16 cellular contexts compared by ENCODE assay signal in genomic region chr13:79492918-79493594, GRCh38. TPM values are rescaled to one million over a fixed set of nuclear protein-coding genes. Genes with fewer than 3 reads are reported as not detected.
A peak's percentile ranks its signal among the peaks of the same experiment; 100 is the strongest.
DNase-seq lines count a peak whose midpoint lies in the region; ATAC-seq and TF ChIP-seq lines count a peak whose summit lies in the region.
"Had no signal": no experiment of that assay in that cellular context is flagged by ENCODE, and none has a peak within 500 bp of the region (broad histone marks: within the 10 kb centered on the region; RNA-seq: fewer than 3 reads in every experiment).

No MANE protein-coding gene starts in this region.

- peaks cover 13% of the 10 kb centered on the region for H3K9me1 ChIP-seq in IMR-90 (ENCODE audit: insufficient read depth, low read length)

- no peak overlapping the region for H2BK120ac ChIP-seq in IMR-90 (ENCODE audit: low read depth, low read length)

- no peak overlapping the region for H3K14ac ChIP-seq in IMR-90 (replicated peaks; ENCODE audit: low read depth, low read length)

- WGBS in IMR-90 (ENCODE audit: extremely low coverage in 2 of 2, insufficient read length in 1 of 2), 2 experiments = no CpG with 5 or more reads among the region's 2 CpGs

- H4K8ac ChIP-seq in IMR-90 (ENCODE audit: low read depth in 2 of 2, low read length in 2 of 2) = no peak overlapping the region

- no peak overlapping the region for H2AFZ ChIP-seq in IMR-90 (replicated peaks; ENCODE audit: low read length, poor library complexity)

- no peaks in the 10 kb centered on the region for H3K27me3 ChIP-seq in IMR-90 (ENCODE audit: control insufficient read depth, insufficient read depth, low read length)
- H3K27me3 ChIP-seq: esophagus muscularis mucosa, testis had no signal

- no peak for TF ChIP-seq POLR2A in IMR-90 (IDR thresholded peaks at IDR 0.05; ENCODE audit: low read depth, low read length)

- peaks cover 15% of the 10 kb centered on the region for H3K36me3 Mint-ChIP-seq in activated CD4-positive, alpha-beta T cell treated with anti-CD3 and anti-CD28 coated beads, Interleukin-2, amount 10 ng/mL, durations not matched to agents 7 days and 5 days (ENCODE audit: low read depth)
- H3K36me3 Mint-ChIP-seq in chondrocyte (ENCODE audit: low read depth) (no peaks in the 10 kb centered on the region), osteocyte (ENCODE audit: unreplicated experiment) (no peaks in the 10 kb centered on the region)

- no peak overlapping the region for H3K27ac ChIP-seq in IMR-90 (ENCODE audit: insufficient read depth, low read length)
- H3K27ac ChIP-seq: esophagus muscularis mucosa, testis had no signal

- CTCF ChIA-PET in activated CD4-positive, alpha-beta T cell treated with anti-CD3 and anti-CD28 coated beads, Interleukin-2, amount 10 ng/mL, durations not matched to agents 7 days and 5 days (lab: Charles Lee) = interaction anchor here (0.9 to 6.1 kb wide), 5 partner anchors 8 to 69 kb away, joined by 3 to 35 read pairs (median 5); no protein-coding TSS in a partner anchor
- CTCF ChIA-PET in IMR-90 (lab: Yijun Ruan, JAX) = no interaction called here

- intact Hi-C loops in IMR-90 (cut with micrococcal nuclease) = no loop called here

- H3K4me1 ChIP-seq in IMR-90 (ENCODE audit: control insufficient read depth, insufficient read depth, low read length) = peaks cover 6% of the 10 kb centered on the region; the same call in 1 of the 2 replicates
- H3K4me1 ChIP-seq: testis had no signal

- in situ Hi-C loops in IMR-90 (cut with MboI; ENCODE audit: low sequenced_read_pairs) = no loop called here

- no peak overlapping the region for H3K18ac ChIP-seq in IMR-90 (ENCODE audit: low read depth, low read length)

- H3K4ac ChIP-seq in IMR-90 (ENCODE audit: low read depth, low read length) = no peak overlapping the region

- H3K4me2 ChIP-seq in IMR-90 (ENCODE audit: low read depth, low read length) = no peak overlapping the region

- no peak overlapping the region for H3K9ac ChIP-seq in IMR-90 (ENCODE audit: low read depth, low read length)

- H3K36me3 ChIP-seq in IMR-90 (ENCODE audit: control insufficient read depth, insufficient read depth, low read length) = no peaks in the 10 kb centered on the region
- H3K36me3 ChIP-seq: esophagus muscularis mucosa had no signal

- peaks cover 25 to 53% of the 10 kb centered on the region in 2 experiments for H3K79me1 ChIP-seq in IMR-90 (ENCODE audit: low read depth in 1 of 2, low read length in 2 of 2)

- BruUV-seq in IMR-90 (replicated peaks; lab: Mats Ljungman, UMichigan) = no TSS peak

- H4K20me1 ChIP-seq in IMR-90 (ENCODE audit: insufficient read depth, low read length) = peaks cover 13% of the 10 kb centered on the region; the same call in 1 of the 2 replicates

- H2BK20ac ChIP-seq in IMR-90 (ENCODE audit: low read depth, low read length) = no peak overlapping the region

- no peak for DNase-seq in activated CD4-positive, alpha-beta T cell treated with anti-CD3 and anti-CD28 coated beads, Interleukin-2, amount 10 ng/mL, durations not matched to agents 7 days and 5 days
- no peak for DNase-seq in activated CD4-positive, alpha-beta T cell treated with anti-CD3 and anti-CD28 coated beads for 4 hours
- DNase-seq in IMR-90 (no peak), chondrocyte (ENCODE audit: low spot score) (no peak), osteocyte (ENCODE audit: extremely low spot score, unreplicated experiment) (no peak), HK-2 (ENCODE audit: unreplicated experiment) (no peak), inferior parietal cortex (ENCODE audit: extremely low spot score) (no peak), NCI-H345 treated with DMSO at 0.1 percent for 48 hours (lab: John Stamatoyannopoulos, UW; ENCODE audit: unreplicated experiment) (no peak)
- DNase-seq: ACHN; activated CD4-positive, CD25-positive, alpha-beta regulatory T cell treated with anti-CD3 and anti-CD28 coated beads, Interleukin-2, amount 50 U/mL, for 72 hours; hypothalamus; NCI-H2171 treated with DMSO at 0.1 percent for 48 hours; small intestine; SW 1271; testis had no signal

- no peak overlapping the region for H4K5ac ChIP-seq in IMR-90 (ENCODE audit: low read depth, low read length)

- H3K56ac ChIP-seq in IMR-90 (ENCODE audit: extremely low read depth, insufficient read depth, low read length) = no peak overlapping the region

- H3K4me3 ChIP-seq in IMR-90 (ENCODE audit: insufficient read depth, low read depth, low read length) = no peak overlapping the region
- H3K4me3 ChIP-seq: esophagus muscularis mucosa, testis had no signal

- H3K27me3 Mint-ChIP-seq in activated CD4-positive, alpha-beta T cell treated with anti-CD3 and anti-CD28 coated beads, Interleukin-2, amount 10 ng/mL, durations not matched to agents 7 days and 5 days = no peaks in the 10 kb centered on the region
- H3K27me3 Mint-ChIP-seq in chondrocyte (ENCODE audit: low read depth) (no peaks in the 10 kb centered on the region), osteocyte (ENCODE audit: unreplicated experiment) (no peaks in the 10 kb centered on the region)

- H2BK15ac ChIP-seq in IMR-90 (ENCODE audit: low read depth, low read length) = no peak overlapping the region

- ATAC-seq in IMR-90 (ENCODE audit: low read depth) = no peak

- TF ChIP-seq RAD21 in IMR-90 (IDR thresholded peaks at IDR 0.05; ENCODE audit: low read length) = no peak

- H3K27ac Mint-ChIP-seq in activated CD4-positive, alpha-beta T cell treated with anti-CD3 and anti-CD28 coated beads, Interleukin-2, amount 10 ng/mL, durations not matched to agents 7 days and 5 days = peak overlapping the region; percentile 90
- peak overlapping the region; percentile 73 for H3K27ac Mint-ChIP-seq in chondrocyte (ENCODE audit: unreplicated experiment)
- peak overlapping the region; percentile 32 for H3K27ac Mint-ChIP-seq in osteocyte (ENCODE audit: unreplicated experiment)

- TF ChIP-seq CTCF in IMR-90 (conservative IDR thresholded peaks at IDR 0.05; ENCODE audit: low read depth, low read length) = no peak
- no peak for TF ChIP-seq CTCF in chondrocyte (IDR thresholded peaks at IDR 0.05)
- TF ChIP-seq CTCF in osteocyte (IDR thresholded peaks at IDR 0.05) = no peak

- no peaks in the 10 kb centered on the region for H3K9me3 ChIP-seq in IMR-90 (ENCODE audit: control insufficient read depth, insufficient read depth, low read length)
- H3K9me3 ChIP-seq: esophagus muscularis mucosa, testis had no signal

- dilution Hi-C loops in IMR-90 (cut with HindIII; ENCODE audit: low sequenced_read_pairs, unreplicated experiment) = no loop called here

- POLR2A ChIA-PET in activated CD4-positive, alpha-beta T cell treated with anti-CD3 and anti-CD28 coated beads, Interleukin-2, amount 10 ng/mL, durations not matched to agents 7 days and 5 days (lab: Charles Lee) = interaction anchor here (0.7 kb wide), 1 partner anchor 11 kb away, joined by 3 read pairs; no protein-coding TSS in a partner anchor
- POLR2A ChIA-PET in IMR-90 (lab: Charles Lee; ENCODE audit: unreplicated experiment) = no interaction called here

- H3K4me3 Mint-ChIP-seq in activated CD4-positive, alpha-beta T cell treated with anti-CD3 and anti-CD28 coated beads, Interleukin-2, amount 10 ng/mL, durations not matched to agents 7 days and 5 days = peak overlapping the region; percentile 56
- H3K4me3 Mint-ChIP-seq in chondrocyte (ENCODE audit: unreplicated experiment) = peak overlapping the region; percentile 5
- no peak overlapping the region for H3K4me3 Mint-ChIP-seq in osteocyte (ENCODE audit: unreplicated experiment)

- no peak overlapping the region for H2AK9ac ChIP-seq in IMR-90 (replicated peaks; ENCODE audit: low read depth, low read length, poor library complexity)

- peaks cover 88% of the 10 kb centered on the region for H3K4me1 Mint-ChIP-seq in activated CD4-positive, alpha-beta T cell treated with anti-CD3 and anti-CD28 coated beads, Interleukin-2, amount 10 ng/mL, durations not matched to agents 7 days and 5 days
- H3K4me1 Mint-ChIP-seq in chondrocyte (ENCODE audit: low read depth) (peaks cover 43% of the 10 kb centered on the region), osteocyte (ENCODE audit: unreplicated experiment) (peaks cover 24% of the 10 kb centered on the region)

- H2BK5ac ChIP-seq in IMR-90 (ENCODE audit: low read depth, low read length, poor library complexity, severe bottlenecking) = no peak overlapping the region

- H3K9me3 Mint-ChIP-seq in activated CD4-positive, alpha-beta T cell treated with anti-CD3 and anti-CD28 coated beads, Interleukin-2, amount 10 ng/mL, durations not matched to agents 7 days and 5 days = peaks cover 10% of the 10 kb centered on the region
- H3K9me3 Mint-ChIP-seq in chondrocyte (ENCODE audit: low read depth) (no peaks in the 10 kb centered on the region), osteocyte (ENCODE audit: unreplicated experiment) (no peaks in the 10 kb centered on the region)

- no peak overlapping the region for H2AK5ac ChIP-seq in IMR-90 (ENCODE audit: low read depth, low read length)

- no peak overlapping the region for H3K23ac ChIP-seq in IMR-90 (ENCODE audit: low read depth, low read length)

- H4K91ac ChIP-seq in IMR-90 (ENCODE audit: insufficient read depth, low read depth, low read length) = no peak overlapping the region

TF ChIP-seq in IMR-90, 13 proteins besides CTCF, POLR2A, EP300 and RAD21:
- no peak for TF ChIP-seq CEBPB (IDR thresholded peaks at IDR 0.05; ENCODE audit: low read depth, low read length)
- TF ChIP-seq MAFK (IDR thresholded peaks at IDR 0.05; ENCODE audit: low read depth, low read length) = peak; percentile 24; the same call in 1 of the 2 replicates

RNA-seq across cellular contexts. Expression of gene NDFIP2, which starts 12.1 kb away (rescaled TPM):
- 10 to 100 TPM; 17.8 to 21.2 TPM for total RNA-seq in activated CD4-positive, alpha-beta T cell treated with anti-CD3 and anti-CD28 coated beads, Interleukin-2, amount 10 ng/mL, durations not matched to agents 7 days and 5 days
- 25.8 and 48.9 TPM in 2 replicates for total RNA-seq in IMR-90 (2012; rRNA removed)
- 23.1 and 23.8 TPM in 2 replicates for polyA plus RNA-seq in IMR-90 (2012; rRNA removed)
- 8.0 and 9.4 TPM in 2 replicates for polyA plus RNA-seq in IMR-90 (2012; cell fraction: cytosol; rRNA removed)
- polyA plus RNA-seq in IMR-90 (2012; cell fraction: nucleus; rRNA removed; ENCODE audit: low replicate concordance) = 3.8 and 9.2 TPM in 2 replicates
- 29.3 to 34.5 TPM (median 33.9 TPM) in 3 replicates for total RNA-seq in chondrocyte
- total RNA-seq in osteocyte = 30.0 and 30.6 TPM in 2 replicates

Comparison
In these comparisons a context has a peak if more than half of its experiments do, and no peak if none do; other contexts are left out.
1. H3K27ac Mint-ChIP-seq: peak in every context shown above with its lines; median percentile 90 in activated CD4-positive, alpha-beta T cell treated with anti-CD3 and anti-CD28 coated beads, Interleukin-2, amount 10 ng/mL, durations not matched to agents 7 days and 5 days; 73 in chondrocyte; 32 in osteocyte.